In genomic region chr5:82018462-82018861, GRCh38 we compare ENCODE assay signal across 8 cellular contexts. TPM values are rescaled to one million over a fixed set of nuclear protein-coding genes. Genes with fewer than 3 reads are reported as not detected.
DNase-seq lines count a peak whose midpoint lies in the region; ATAC-seq and TF ChIP-seq lines count a peak whose summit lies in the region.

No MANE protein-coding gene starts in this region.

- peaks cover 14% of the 10 kb centered on the region for H3K36me3 Mint-ChIP-seq in glutamatergic neuron (ENCODE audit: unreplicated experiment)
- H3K36me3 Mint-ChIP-seq in type B pancreatic cell, result peaks cover 10% of the 10 kb centered on the region

- peaks cover 6% of the 10 kb centered on the region for H3K27me3 Mint-ChIP-seq in glutamatergic neuron (ENCODE audit: unreplicated experiment)
- no peaks in the 10 kb centered on the region for H3K27me3 Mint-ChIP-seq in type B pancreatic cell

- TF ChIP-seq CTCF in glutamatergic neuron (IDR thresholded peaks at IDR 0.05; ENCODE audit: partially characterized antibody, unreplicated experiment) (no peak), type B pancreatic cell (conservative IDR thresholded peaks at IDR 0.05) (no peak)

- no peak for DNase-seq in Right ventricle myocardium inferior (ENCODE audit: missing footprints)
- DNase-seq in cardiac septum (ENCODE audit: low spot score), result no peak
- DNase-seq in SIG-M5 (lab: John Stamatoyannopoulos, UW), result peak; percentile 64
- peak; percentile 54 for DNase-seq in glutamatergic neuron
- DNase-seq in type B pancreatic cell (ENCODE audit: extremely low spot score, unreplicated experiment), result no peak
- DNase-seq in SW 1271 (lab: John Stamatoyannopoulos, UW), result no peak

- H3K9me3 Mint-ChIP-seq in glutamatergic neuron (ENCODE audit: unreplicated experiment) (peaks cover 14% of the 10 kb centered on the region), type B pancreatic cell (peaks cover 1% of the 10 kb centered on the region)

- H3K4me3 Mint-ChIP-seq in glutamatergic neuron (ENCODE audit: unreplicated experiment), result peak overlapping the region; percentile 47
- H3K4me3 Mint-ChIP-seq in type B pancreatic cell, result no peak overlapping the region

- H3K27ac Mint-ChIP-seq in glutamatergic neuron (ENCODE audit: unreplicated experiment) (peak overlapping the region; percentile 97), type B pancreatic cell (peak overlapping the region; percentile 9)

- peaks cover 33% of the 10 kb centered on the region for H3K4me1 Mint-ChIP-seq in glutamatergic neuron (ENCODE audit: low read depth, unreplicated experiment)
- peaks cover 15% of the 10 kb centered on the region for H3K4me1 Mint-ChIP-seq in type B pancreatic cell (ENCODE audit: unreplicated experiment)

- intact Hi-C loops in Right ventricle myocardium inferior (cut with DNase I) (no loop called here), cardiac septum (cut with DNase I) (no loop called here)

- peak; percentile 60 for ATAC-seq in Right ventricle myocardium inferior
- ATAC-seq in HG03196 (IDR thresholded peaks at IDR 0.05; ENCODE audit: unreplicated experiment), result no peak
- ATAC-seq in GM19455 (IDR thresholded peaks at IDR 0.05; ENCODE audit: unreplicated experiment), result no peak

RNA-seq across cellular contexts. Expression of gene ATG10, which starts 46.6 kb away (rescaled TPM):
- total RNA-seq in Right ventricle myocardium inferior (3.9 TPM), cardiac septum (7.1 TPM), glutamatergic neuron (ENCODE audit: unreplicated experiment) (12.1 TPM), type B pancreatic cell (ENCODE audit: low replicate concordance) (7.9 and 8.7 TPM in 2 replicates)

Comparison
In these comparisons a context has a peak if more than half of its experiments do, and no peak if none do; other contexts are left out.
1. DNase-seq: peak in SIG-M5 (single experiment) and glutamatergic neuron (single experiment); none in Right ventricle myocardium inferior (single experiment), cardiac septum (single experiment), type B pancreatic cell (single experiment) and SW 1271 (0 of 2).